ENCODE assay signal across 12 cellular contexts in the genomic region with DNA sequence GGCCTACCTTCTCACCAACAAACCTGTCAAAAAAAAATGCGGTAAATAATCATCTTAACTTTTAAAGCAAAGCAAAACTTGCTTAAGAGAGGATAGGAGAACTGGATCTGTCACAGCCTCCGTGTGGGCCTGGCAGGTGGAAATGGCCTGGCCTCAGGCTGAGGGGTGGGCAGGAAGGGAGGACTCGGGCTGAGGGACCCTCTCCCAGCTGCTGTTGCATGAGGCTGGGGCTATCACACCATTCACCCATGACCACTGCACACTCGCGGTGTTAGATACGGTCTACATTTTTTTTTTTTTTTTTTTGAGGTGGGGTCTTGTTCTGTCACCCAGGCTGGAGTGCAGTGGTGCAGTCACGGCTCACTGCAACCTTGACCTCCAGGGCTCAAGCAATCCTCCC. TPM values are rescaled to one million over a fixed set of nuclear protein-coding genes. Genes with fewer than 3 reads are reported as not detected.
DNase-seq lines count a peak whose midpoint lies in the region; ATAC-seq and TF ChIP-seq lines count a peak whose summit lies in the region.
"Had no signal": no experiment of that assay in that cellular context is flagged by ENCODE, and none has a peak within 500 bp of the region (broad histone marks: within the 10 kb centered on the region; RNA-seq: fewer than 3 reads in every experiment).

No MANE protein-coding gene starts in this region.

- H3K9me3 Mint-ChIP-seq in activated CD4-positive, alpha-beta memory T cell treated with anti-CD3 and anti-CD28 coated beads for 36 hours, result no peaks in the 10 kb centered on the region

- H3K27me3 Mint-ChIP-seq in activated CD4-positive, alpha-beta memory T cell treated with anti-CD3 and anti-CD28 coated beads for 36 hours, result no peaks in the 10 kb centered on the region
- H3K27me3 Mint-ChIP-seq: activated naive CD8-positive, alpha-beta T cell had no signal

- TF ChIP-seq CTCF in GM13976 (IDR thresholded peaks at IDR 0.05; ENCODE audit: borderline replicate concordance, control extremely low read depth, extremely low read depth, insufficient read depth, missing control alignments), result no peak

- H3K36me3 Mint-ChIP-seq in activated CD4-positive, alpha-beta memory T cell treated with anti-CD3 and anti-CD28 coated beads for 36 hours, result peaks cover 19% of the 10 kb centered on the region

- peaks cover 64% of the 10 kb centered on the region for H3K4me1 Mint-ChIP-seq in activated CD4-positive, alpha-beta memory T cell treated with anti-CD3 and anti-CD28 coated beads for 36 hours (ENCODE audit: low read depth)

- peak overlapping the region; percentile 54 for H3K27ac Mint-ChIP-seq in activated CD4-positive, alpha-beta memory T cell treated with anti-CD3 and anti-CD28 coated beads for 36 hours

- H3K4me3 Mint-ChIP-seq in activated CD4-positive, alpha-beta memory T cell treated with anti-CD3 and anti-CD28 coated beads for 36 hours, result no peak overlapping the region
- H3K4me3 Mint-ChIP-seq: activated naive CD8-positive, alpha-beta T cell had no signal

- no peak overlapping the region for H3K4me3 ChIP-seq in skin epidermis

- H3K27me3 ChIP-seq in layer of hippocampus (ENCODE audit: control insufficient read depth, insufficient read depth, low read length), result no peaks in the 10 kb centered on the region

- intact Hi-C loops in activated CD4-positive, alpha-beta memory T cell treated with anti-CD3 and anti-CD28 coated beads for 36 hours (cut with micrococcal nuclease), result no loop called here

- ATAC-seq in GM19463 (IDR thresholded peaks at IDR 0.05; ENCODE audit: unreplicated experiment), result no peak

- CTCF ChIA-PET in activated CD4-positive, alpha-beta memory T cell treated with anti-CD3 and anti-CD28 coated beads for 36 hours (lab: Charles Lee), result interaction anchor here (1.4 kb wide), 1 partner anchor 186 kb away, joined by 3 read pairs; no protein-coding TSS in a partner anchor

- POLR2A ChIA-PET in activated CD4-positive, alpha-beta memory T cell treated with anti-CD3 and anti-CD28 coated beads for 36 hours (lab: Charles Lee), result interaction anchor here (0.6 kb wide), 1 partner anchor 9 kb away, joined by 3 read pairs; no protein-coding TSS in a partner anchor

- peak; percentile 19 for DNase-seq in GM13976 (ENCODE audit: low spot score)
- no peak for DNase-seq in activated CD4-positive, alpha-beta memory T cell treated with anti-CD3 and anti-CD28 coated beads for 36 hours
- no peak for DNase-seq in activated effector memory CD4-positive, alpha-beta T cell treated with Interleukin-2 at 50 U/mL for 16 hours
- no peak for DNase-seq in HuH-7.5 (ENCODE audit: low spot score)
- DNase-seq in medulla oblongata (ENCODE audit: extremely low spot score), result no peak
- DNase-seq: DMS153; stimulated activated CD4-positive, alpha-beta T cell treated with anti-CD3 and anti-CD28 coated beads, Interleukin-1b, Interleukin-23, amount 100 ng/mL, for 48 hours had no signal

- H3K27ac ChIP-seq in layer of hippocampus (ENCODE audit: low read depth, low read length) (peak overlapping the region; percentile 83), skin epidermis (peak overlapping the region in 20 of 21 experiments; percentile 49 to 88 (median 76))

- in situ Hi-C loops in GM13976 (cut with MboI; ENCODE audit: low sequenced_read_pairs, unreplicated experiment), result no loop called here

RNA-seq across cellular contexts. Expression of a gene that starts 24.5 kb away (rescaled TPM):
- 10 to 100 TPM; 45.8 to 46.2 TPM for total RNA-seq in activated CD4-positive, alpha-beta memory T cell treated with anti-CD3 and anti-CD28 coated beads for 36 hours

RNA-seq across cellular contexts. Expression of a gene that starts 24.9 kb away (rescaled TPM):
- 10 to 100 TPM in 1 of 2 experiments, 1 to 10 TPM in 1; 9.4 to 10.7 TPM for total RNA-seq in activated CD4-positive, alpha-beta memory T cell treated with anti-CD3 and anti-CD28 coated beads for 36 hours

RNA-seq across cellular contexts. Expression of a gene that starts 43.1 kb away (rescaled TPM):
- total RNA-seq in activated CD4-positive, alpha-beta memory T cell treated with anti-CD3 and anti-CD28 coated beads for 36 hours, result under 1 TPM in 1 of 2 experiments, not detected in 1; 0.29 TPM
- total RNA-seq: lung microvascular endothelial cell had no signal

RNA-seq across cellular contexts. Expression of a gene that starts 58.6 kb away (rescaled TPM):
- 10 to 100 TPM; 49.9 to 51.0 TPM for total RNA-seq in activated CD4-positive, alpha-beta memory T cell treated with anti-CD3 and anti-CD28 coated beads for 36 hours

RNA-seq across cellular contexts. Expression of a gene that starts 58.9 kb away (rescaled TPM):
- 1 to 10 TPM; 3.1 TPM for total RNA-seq in activated CD4-positive, alpha-beta memory T cell treated with anti-CD3 and anti-CD28 coated beads for 36 hours
